In the genomic region with DNA sequence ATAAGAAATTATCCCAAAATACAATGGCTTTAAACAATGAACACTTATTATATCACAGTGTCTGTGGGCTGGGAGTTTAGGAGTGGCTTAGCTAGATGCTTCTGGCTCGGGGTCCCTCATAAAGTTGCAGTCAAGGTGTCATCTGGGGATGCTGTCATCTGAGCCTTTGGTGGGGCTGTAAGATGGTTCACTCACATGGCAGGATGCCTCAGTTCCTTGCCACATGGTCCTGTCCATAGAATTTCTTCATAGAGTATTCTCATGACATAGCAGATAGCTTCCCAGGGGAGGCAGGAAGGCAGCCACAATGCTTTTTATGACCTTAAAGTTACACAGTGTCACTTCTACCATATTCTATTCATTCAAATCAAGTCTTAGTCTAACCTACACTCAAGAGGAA, we compare ENCODE assay signal across 39 cellular contexts. TPM values are rescaled to one million over a fixed set of nuclear protein-coding genes. Genes with fewer than 3 reads are reported as not detected.
"Had no signal": no experiment of that assay in that cellular context is flagged by ENCODE, and none has a peak within 500 bp of the region (broad histone marks: within the 10 kb centered on the region; RNA-seq: fewer than 3 reads in every experiment).

No MANE protein-coding gene starts in this region.

- DNase-seq: Karpas-422, Kasumi-1, MG63, MM.1S, MV-4-11, NCI-H1048, NCI-H1092, NCI-H1092 treated with DMSO at 0.1 percent for 48 hours, NCI-H1105, NCI-H1105 treated with DMSO at 0.1 percent for 48 hours, NCI-H1417, NCI-H1417 treated with DMSO at 0.1 percent for 48 hours, NCI-H1436, NCI-H1436 treated with DMSO at 0.1 percent for 48 hours, NCI-H146, NCI-H1694, NCI-H1694 treated with DMSO at 0.1 percent for 48 hours, NCI-H187, NCI-H187 treated with DMSO at 0.1 percent for 48 hours, NCI-H1930, NCI-H2029, NCI-H2029 treated with DMSO at 0.1 percent for 48 hours, NCI-H2081, NCI-H2081 treated with DMSO at 0.1 percent for 48 hours, NCI-H2107, NCI-H2171, NCI-H2171 treated with DMSO at 0.1 percent for 48 hours, NCI-H2227 treated with DMSO at 0.1 percent for 48 hours, NCI-H226, NCI-H345, NCI-H446, NCI-H446 treated with DMSO at 0.1 percent for 48 hours, NCI-H510A, NCI-H510A treated with DMSO at 0.1 percent for 48 hours had no signal

- H3K4me2 ChIP-seq: KMS-11 had no signal

- H3K27ac ChIP-seq: KMS-11 had no signal

- H3K27me3 ChIP-seq: MG63 had no signal

- H3K36me3 ChIP-seq: MG63 had no signal

- H3K4me3 ChIP-seq: MG63 had no signal

- H3K9ac ChIP-seq: KMS-11 had no signal

RNA-seq across cellular contexts. Expression of a gene that starts 51.2 kb away (rescaled TPM):
- total RNA-seq: LHCN-M2, M059J, MCF 10A, NCI-H460 had no signal
